Comparison of ENCODE assay signal across 15 cellular contexts in the genomic region with DNA sequence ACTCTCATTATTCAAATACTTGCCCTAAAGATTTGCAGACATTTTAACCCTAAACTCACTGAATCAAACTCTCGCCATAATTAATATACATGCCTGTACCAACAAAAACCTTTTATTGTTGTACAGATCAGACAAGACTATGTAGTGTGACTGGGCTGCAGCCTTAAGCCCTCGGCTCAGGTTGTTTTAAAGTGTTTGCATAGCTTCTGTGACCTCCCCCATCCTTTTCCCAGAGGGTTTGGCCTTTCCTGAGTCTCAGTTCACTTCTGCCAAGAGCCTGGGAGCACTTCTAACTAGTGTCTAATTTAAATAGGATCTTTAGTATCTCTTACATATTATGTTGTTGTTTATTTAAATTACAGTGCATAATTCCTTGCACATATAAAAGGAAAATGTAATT.
DNase-seq lines count a peak whose midpoint lies in the region; ATAC-seq and TF ChIP-seq lines count a peak whose summit lies in the region.
"Had no signal": no experiment of that assay in that cellular context is flagged by ENCODE, and none has a peak within 500 bp of the region (broad histone marks: within the 10 kb centered on the region; RNA-seq: fewer than 3 reads in every experiment).

No MANE protein-coding gene starts in this region.

- H3K27me3 ChIP-seq in GM23338 (ENCODE audit: insufficient read depth) (no peaks in the 10 kb centered on the region), mesendoderm (ENCODE audit: insufficient read depth, low read length, poor library complexity) (no peaks in the 10 kb centered on the region)

- no peak overlapping the region for H2BK120ac ChIP-seq in mesendoderm (ENCODE audit: low read depth, low read length)

- no CpG with 5 or more reads among the region's 2 CpGs for WGBS in mesendoderm (ENCODE audit: extremely low coverage, insufficient coverage, low lambda C conversion rate)

- H3K4ac ChIP-seq in mesendoderm (ENCODE audit: low read depth, low read length): no peak overlapping the region

- H3K9me2 ChIP-seq in GM23338 (ENCODE audit: insufficient read depth): peaks cover 7% of the 10 kb centered on the region; the same call in 1 of the 2 replicates

- H3K36me3 ChIP-seq in GM23338 (ENCODE audit: insufficient read depth) (no peaks in the 10 kb centered on the region), mesendoderm (ENCODE audit: control insufficient read depth, insufficient read depth, low read length) (no peaks in the 10 kb centered on the region)
- H3K36me3 ChIP-seq: HAP-1 had no signal

- H3K4me2 ChIP-seq in GM23338: no peak overlapping the region
- H3K4me2 ChIP-seq in mesendoderm (ENCODE audit: low read length): no peak overlapping the region
- H3K4me2 ChIP-seq: A549 had no signal

- H2BK15ac ChIP-seq in mesendoderm (replicated peaks; ENCODE audit: low read depth): no peak overlapping the region

- no peaks in the 10 kb centered on the region for H3K79me1 ChIP-seq in mesendoderm (ENCODE audit: low read length)

- ATAC-seq in GM23338 (peak; percentile 68), GM21360 (IDR thresholded peaks at IDR 0.05; ENCODE audit: unreplicated experiment) (no peak)
- ATAC-seq in activated T-helper 17 cell treated with anti-CD3 and anti-CD28 coated beads, Interleukin-2, amount 50 U/mL, for 72 hours (replicated peaks): no peak
- ATAC-seq: A549 had no signal

- H3K27me3 Mint-ChIP-seq in GM23338 (ENCODE audit: insufficient read depth, low read depth, poor library complexity): peaks cover 1% of the 10 kb centered on the region
- H3K27me3 Mint-ChIP-seq in activated T-helper 17 cell treated with anti-CD3 and anti-CD28 coated beads, Interleukin-2, amount 50 U/mL, for 72 hours: no peaks in the 10 kb centered on the region
- H3K27me3 Mint-ChIP-seq: CD4-positive, alpha-beta T cell had no signal

- H3K4me1 Mint-ChIP-seq in GM23338: peaks cover 21% of the 10 kb centered on the region
- H3K4me1 Mint-ChIP-seq in activated T-helper 17 cell treated with anti-CD3 and anti-CD28 coated beads, Interleukin-2, amount 50 U/mL, for 72 hours: no peaks in the 10 kb centered on the region

- H3K79me2 ChIP-seq in GM23338 (replicated peaks; ENCODE audit: insufficient read depth) (no peaks in the 10 kb centered on the region), mesendoderm (ENCODE audit: control insufficient read depth, insufficient read depth, low read length) (no peaks in the 10 kb centered on the region)

- H3K4me3 ChIP-seq in GM23338 (no peak overlapping the region), mesendoderm (ENCODE audit: low read length) (no peak overlapping the region)
- H3K4me3 ChIP-seq: A549, HAP-1 had no signal

- no peak overlapping the region for H3K27ac Mint-ChIP-seq in GM23338
- H3K27ac Mint-ChIP-seq in activated T-helper 17 cell treated with anti-CD3 and anti-CD28 coated beads, Interleukin-2, amount 50 U/mL, for 72 hours: no peak overlapping the region
- H3K27ac Mint-ChIP-seq: CD4-positive, alpha-beta T cell had no signal

- TF ChIP-seq CTCF in GM23338 (conservative IDR thresholded peaks at IDR 0.05; ENCODE audit: low read depth in 2 of 2): no peak
- TF ChIP-seq CTCF in VCaP (conservative IDR thresholded peaks at IDR 0.05): no peak

- no peak overlapping the region for H3K9ac ChIP-seq in mesendoderm (ENCODE audit: low read length)

- no peak overlapping the region for H2AFZ ChIP-seq in GM23338

- H3K9me3 Mint-ChIP-seq in GM23338: no peaks in the 10 kb centered on the region
- peaks cover 6% of the 10 kb centered on the region for H3K9me3 Mint-ChIP-seq in activated T-helper 17 cell treated with anti-CD3 and anti-CD28 coated beads, Interleukin-2, amount 50 U/mL, for 72 hours

- no peaks in the 10 kb centered on the region for H4K20me1 ChIP-seq in GM23338 (replicated peaks; ENCODE audit: insufficient read depth)

- H3K36me3 Mint-ChIP-seq in GM23338 (ENCODE audit: low read depth): no peaks in the 10 kb centered on the region; the same call in 2 of the 3 replicates
- no peaks in the 10 kb centered on the region for H3K36me3 Mint-ChIP-seq in activated T-helper 17 cell treated with anti-CD3 and anti-CD28 coated beads, Interleukin-2, amount 50 U/mL, for 72 hours (ENCODE audit: low read depth)

- peak; percentile 2 for DNase-seq in DMS153 (lab: John Stamatoyannopoulos, UW)
- DNase-seq in DMS153 treated with DMSO at 0.1 percent for 48 hours (lab: John Stamatoyannopoulos, UW; ENCODE audit: unreplicated experiment): no peak
- DNase-seq in GM23338 (ENCODE audit: low spot score): peak; percentile 37
- DNase-seq in mesendoderm: peak; percentile 37
- DNase-seq in NOMO-1 (lab: John Stamatoyannopoulos, UW; ENCODE audit: unreplicated experiment in 2 of 2): no peak
- DNase-seq: AML-193; Caco-2; CD4-positive, alpha-beta T cell had no signal

- no peak overlapping the region for H3K23ac ChIP-seq in mesendoderm (ENCODE audit: low read length)

- H3K18ac ChIP-seq in mesendoderm (ENCODE audit: low read length): no peak overlapping the region

- no peaks in the 10 kb centered on the region for H3F3A ChIP-seq in GM23338 (replicated peaks; ENCODE audit: low read depth)

- H2BK5ac ChIP-seq in mesendoderm (ENCODE audit: low read length): no peak overlapping the region

- H4K5ac ChIP-seq in mesendoderm (ENCODE audit: low read length): no peak overlapping the region

- H3K27ac ChIP-seq in GM23338 (ENCODE audit: low read depth): no peak overlapping the region
- H3K27ac ChIP-seq in VCaP: peak overlapping the region; percentile 27; the same call in 1 of the 2 replicates
- H3K27ac ChIP-seq in mesendoderm (ENCODE audit: low read depth, low read length): no peak overlapping the region
- H3K27ac ChIP-seq: 22Rv1, A549, C4-2B had no signal

- no peak overlapping the region for H4K8ac ChIP-seq in mesendoderm (ENCODE audit: low read depth, low read length)

- no peak overlapping the region for H2AK5ac ChIP-seq in mesendoderm (ENCODE audit: low read length)

- H3K4me1 ChIP-seq in GM23338 (ENCODE audit: insufficient read depth) (peaks cover 11% of the 10 kb centered on the region), mesendoderm (ENCODE audit: control insufficient read depth, low read depth, low read length) (no peaks in the 10 kb centered on the region)
- H3K4me1 ChIP-seq: A549, Caco-2 had no signal

- no peak overlapping the region for H3K56ac ChIP-seq in mesendoderm (ENCODE audit: low read length)

- no peak overlapping the region for H3K4me3 Mint-ChIP-seq in GM23338
- no peak overlapping the region for H3K4me3 Mint-ChIP-seq in activated T-helper 17 cell treated with anti-CD3 and anti-CD28 coated beads, Interleukin-2, amount 50 U/mL, for 72 hours
- H3K4me3 Mint-ChIP-seq: CD4-positive, alpha-beta T cell had no signal

TF ChIP-seq in GM23338, 12 proteins besides CTCF, POLR2A, EP300 and RAD21 (continues in another document):
- TF ChIP-seq EZH2phosphoT487 (IDR thresholded peaks at IDR 0.05; ENCODE audit: unreplicated experiment) (no peak), CREB1 (CRISPR knock-in tag; IDR thresholded peaks at IDR 0.05; ENCODE audit: low read depth) (no peak), ZNF114 (CRISPR knock-in tag; IDR thresholded peaks at IDR 0.05) (no peak), STAT1 (IDR thresholded peaks at IDR 0.05; ENCODE audit: unreplicated experiment) (no peak), JUNB (IDR thresholded peaks at IDR 0.05; ENCODE audit: unreplicated experiment) (no peak), POLR2AphosphoS5 (IDR thresholded peaks at IDR 0.05; ENCODE audit: low read depth) (no peak), EZH2 (IDR thresholded peaks at IDR 0.05; ENCODE audit: low read depth, unreplicated experiment) (no peak)
- TF ChIP-seq, protein P1, sequence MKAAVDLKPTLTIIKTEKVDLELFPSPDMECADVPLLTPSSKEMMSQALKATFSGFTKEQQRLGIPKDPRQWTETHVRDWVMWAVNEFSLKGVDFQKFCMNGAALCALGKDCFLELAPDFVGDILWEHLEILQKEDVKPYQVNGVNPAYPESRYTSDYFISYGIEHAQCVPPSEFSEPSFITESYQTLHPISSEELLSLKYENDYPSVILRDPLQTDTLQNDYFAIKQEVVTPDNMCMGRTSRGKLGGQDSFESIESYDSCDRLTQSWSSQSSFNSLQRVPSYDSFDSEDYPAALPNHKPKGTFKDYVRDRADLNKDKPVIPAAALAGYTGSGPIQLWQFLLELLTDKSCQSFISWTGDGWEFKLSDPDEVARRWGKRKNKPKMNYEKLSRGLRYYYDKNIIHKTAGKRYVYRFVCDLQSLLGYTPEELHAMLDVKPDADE (IDR thresholded peaks at IDR 0.05): no peak
- TF ChIP-seq, protein P2, sequence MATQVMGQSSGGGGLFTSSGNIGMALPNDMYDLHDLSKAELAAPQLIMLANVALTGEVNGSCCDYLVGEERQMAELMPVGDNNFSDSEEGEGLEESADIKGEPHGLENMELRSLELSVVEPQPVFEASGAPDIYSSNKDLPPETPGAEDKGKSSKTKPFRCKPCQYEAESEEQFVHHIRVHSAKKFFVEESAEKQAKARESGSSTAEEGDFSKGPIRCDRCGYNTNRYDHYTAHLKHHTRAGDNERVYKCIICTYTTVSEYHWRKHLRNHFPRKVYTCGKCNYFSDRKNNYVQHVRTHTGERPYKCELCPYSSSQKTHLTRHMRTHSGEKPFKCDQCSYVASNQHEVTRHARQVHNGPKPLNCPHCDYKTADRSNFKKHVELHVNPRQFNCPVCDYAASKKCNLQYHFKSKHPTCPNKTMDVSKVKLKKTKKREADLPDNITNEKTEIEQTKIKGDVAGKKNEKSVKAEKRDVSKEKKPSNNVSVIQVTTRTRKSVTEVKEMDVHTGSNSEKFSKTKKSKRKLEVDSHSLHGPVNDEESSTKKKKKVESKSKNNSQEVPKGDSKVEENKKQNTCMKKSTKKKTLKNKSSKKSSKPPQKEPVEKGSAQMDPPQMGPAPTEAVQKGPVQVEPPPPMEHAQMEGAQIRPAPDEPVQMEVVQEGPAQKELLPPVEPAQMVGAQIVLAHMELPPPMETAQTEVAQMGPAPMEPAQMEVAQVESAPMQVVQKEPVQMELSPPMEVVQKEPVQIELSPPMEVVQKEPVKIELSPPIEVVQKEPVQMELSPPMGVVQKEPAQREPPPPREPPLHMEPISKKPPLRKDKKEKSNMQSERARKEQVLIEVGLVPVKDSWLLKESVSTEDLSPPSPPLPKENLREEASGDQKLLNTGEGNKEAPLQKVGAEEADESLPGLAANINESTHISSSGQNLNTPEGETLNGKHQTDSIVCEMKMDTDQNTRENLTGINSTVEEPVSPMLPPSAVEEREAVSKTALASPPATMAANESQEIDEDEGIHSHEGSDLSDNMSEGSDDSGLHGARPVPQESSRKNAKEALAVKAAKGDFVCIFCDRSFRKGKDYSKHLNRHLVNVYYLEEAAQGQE (IDR thresholded peaks at IDR 0.05; ENCODE audit: unreplicated experiment): no peak

Comparison
In these comparisons a context has a peak if more than half of its experiments do, and no peak if none do; other contexts are left out.
1. DNase-seq: peak in DMS153 (single experiment), GM23338 (single experiment) and mesendoderm (single experiment); none in DMS153 treated with DMSO at 0.1 percent for 48 hours (single experiment) and NOMO-1 (0 of 2).